ENCODE assay signal across 10 cellular contexts in the genomic region with DNA sequence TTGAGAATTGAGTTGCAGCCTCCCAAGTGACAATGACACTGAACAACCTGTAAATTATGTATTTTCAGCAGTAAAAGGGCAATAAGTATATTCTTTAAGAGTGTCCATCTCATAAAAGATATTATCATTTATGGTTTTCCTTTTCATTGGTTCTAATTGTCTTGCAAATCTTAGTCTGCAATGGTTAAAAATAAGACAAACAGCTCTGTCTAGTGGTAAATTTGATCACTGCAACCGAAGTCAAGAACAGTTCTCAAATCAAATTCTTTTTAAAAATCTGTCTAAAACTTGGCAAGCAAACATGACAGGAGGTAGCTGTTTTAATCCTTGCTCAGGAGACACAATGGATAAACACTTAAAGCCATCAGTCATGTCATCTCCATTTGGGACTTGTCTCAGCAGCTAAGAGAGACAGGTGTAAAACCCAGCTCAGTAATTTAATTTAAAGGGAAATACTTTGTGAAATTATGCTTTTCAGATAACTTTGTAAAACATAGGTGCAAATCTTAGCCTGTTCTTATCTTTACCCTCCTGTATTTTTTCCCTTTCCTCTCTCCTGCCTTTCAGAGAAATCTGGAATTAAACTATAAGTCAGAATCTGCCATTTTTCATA.
DNase-seq lines count a peak whose midpoint lies in the region; ATAC-seq and TF ChIP-seq lines count a peak whose summit lies in the region.
"Had no signal": no experiment of that assay in that cellular context is flagged by ENCODE, and none has a peak within 500 bp of the region (broad histone marks: within the 10 kb centered on the region; RNA-seq: fewer than 3 reads in every experiment).

No MANE protein-coding gene starts in this region.

- ATAC-seq in GM18909 (IDR thresholded peaks at IDR 0.05; ENCODE audit: poor library complexity, unreplicated experiment) (no peak), HG03378 (IDR thresholded peaks at IDR 0.05; ENCODE audit: unreplicated experiment) (no peak)

- 0% methylated on average over 1 of the region's 1 CpG for WGBS in esophagus squamous epithelium, 2 donors
- WGBS in ovary, 3 donors, result 0 to 3% (median 1%) methylated on average over 1 of the region's 1 CpG

- TF ChIP-seq EP300 in ovary (IDR thresholded peaks at IDR 0.05), result no peak

- H3F3A ChIP-seq in OCI-LY1 (ENCODE audit: insufficient read depth, low read length), result no peaks in the 10 kb centered on the region

- no peaks in the 10 kb centered on the region for H3K79me2 ChIP-seq in OCI-LY1 (ENCODE audit: insufficient read depth, low read length)

- no peak for TF ChIP-seq POLR2A in esophagus squamous epithelium (IDR thresholded peaks at IDR 0.05)
- no peak for TF ChIP-seq POLR2A in ovary (IDR thresholded peaks at IDR 0.05)

- intact Hi-C loops in esophagus squamous epithelium (cut with DNase I) (no loop called here), ovary (cut with DNase I) (loop anchor here in 1 of 4 donors (10.0 kb wide), 1 partner anchor 926 kb away; no protein-coding TSS in a partner anchor)

- H3K9ac ChIP-seq in OCI-LY1 (ENCODE audit: low read length), result no peak overlapping the region
- H3K9ac ChIP-seq: BLaER1 had no signal

- H2AFZ ChIP-seq in OCI-LY1 (ENCODE audit: low read length), result no peak overlapping the region

- DNase-seq in NCI-H2107 treated with DMSO at 0.1 percent for 48 hours (lab: John Stamatoyannopoulos, UW; ENCODE audit: unreplicated experiment) (peak; percentile 22), NCI-H2107 (lab: John Stamatoyannopoulos, UW) (no peak), esophagus squamous epithelium (lab: John Stamatoyannopoulos, UW) (no peak), superior temporal gyrus (ENCODE audit: extremely low spot score) (peak; percentile 47), ovary (no peak)
- DNase-seq: sigmoid colon had no signal

- H3K4me1 ChIP-seq in OCI-LY1 (ENCODE audit: insufficient read depth, low read length, severe bottlenecking), result no peaks in the 10 kb centered on the region
- H3K4me1 ChIP-seq in esophagus squamous epithelium, result peaks cover 4 to 43% (median 14%) of the 10 kb centered on the region in 3 donors
- H3K4me1 ChIP-seq in ovary (ENCODE audit: insufficient read depth), result no peaks in the 10 kb centered on the region

- H3K27me3 ChIP-seq in OCI-LY1 (ENCODE audit: insufficient read depth, low read length) (no peaks in the 10 kb centered on the region), esophagus squamous epithelium (no peaks in the 10 kb centered on the region), ovary (no peaks in the 10 kb centered on the region)
- H3K27me3 ChIP-seq: BLaER1, sigmoid colon had no signal

- no peaks in the 10 kb centered on the region for H4K20me1 ChIP-seq in OCI-LY1 (ENCODE audit: insufficient read depth, low read length)
- H4K20me1 ChIP-seq: BLaER1 had no signal

- H3K9me3 ChIP-seq in OCI-LY1 (ENCODE audit: low read length), result no peaks in the 10 kb centered on the region
- no peaks in the 10 kb centered on the region for H3K9me3 ChIP-seq in esophagus squamous epithelium
- no peaks in the 10 kb centered on the region for H3K9me3 ChIP-seq in ovary
- H3K9me3 ChIP-seq: sigmoid colon had no signal

- TF ChIP-seq CTCF in OCI-LY1 (IDR thresholded peaks at IDR 0.05; ENCODE audit: low read length) (peak; percentile 52), esophagus squamous epithelium (IDR thresholded peaks at IDR 0.05) (peak in 4 of 6 experiments; percentile 43 to 68 (median 53)), ovary (IDR thresholded peaks at IDR 0.05) (no peak)

- no peak overlapping the region for H3K4me3 ChIP-seq in OCI-LY1 (ENCODE audit: low read depth, low read length, poor library complexity, severe bottlenecking)
- H3K4me3 ChIP-seq in esophagus squamous epithelium, result no peak overlapping the region
- H3K4me3 ChIP-seq in ovary, result no peak overlapping the region
- H3K4me3 ChIP-seq: BLaER1, sigmoid colon had no signal

- H3K27ac ChIP-seq in OCI-LY1 (ENCODE audit: low read depth, low read length, poor library complexity, severe bottlenecking) (no peak overlapping the region), esophagus squamous epithelium (no peak overlapping the region), ovary (no peak overlapping the region)
- H3K27ac ChIP-seq: BLaER1, sigmoid colon had no signal

- H3K9me2 ChIP-seq in OCI-LY1 (ENCODE audit: low read depth, low read length), result no peaks in the 10 kb centered on the region

- H3K4me2 ChIP-seq in OCI-LY1 (ENCODE audit: low read length), result no peak overlapping the region
- H3K4me2 ChIP-seq: BLaER1 had no signal

- H3K36me3 ChIP-seq in OCI-LY1 (ENCODE audit: insufficient read depth, low read length) (no peaks in the 10 kb centered on the region), esophagus squamous epithelium (no peaks in the 10 kb centered on the region), ovary (no peaks in the 10 kb centered on the region)
- H3K36me3 ChIP-seq: BLaER1, sigmoid colon had no signal

Comparison
In these comparisons a context has a peak if more than half of its experiments do, and no peak if none do; other contexts are left out.
1. DNase-seq: peak in NCI-H2107 treated with DMSO at 0.1 percent for 48 hours (single experiment) and superior temporal gyrus (single experiment); none in NCI-H2107 (single experiment), esophagus squamous epithelium (single experiment) and ovary (0 of 5).
2. CTCF ChIP-seq: peak in OCI-LY1 (single experiment) and esophagus squamous epithelium (4 of 6); none in ovary (0 of 3).